In genomic region chr17:75594499-75595283, GRCh38 we compare ENCODE assay signal across 2 cellular contexts.
TF ChIP-seq lines count a peak whose summit lies in the region.

No MANE protein-coding gene starts in this region.

TF ChIP-seq in A549, 52 proteins besides CTCF, POLR2A, EP300 and RAD21:
- TF ChIP-seq FOSL2 (IDR thresholded peaks at IDR 0.05) (no peak), FOSL2 (CRISPR knock-in tag; IDR thresholded peaks at IDR 0.05) (no peak), BCL3 (IDR thresholded peaks at IDR 0.05) (no peak), MAX (IDR thresholded peaks at IDR 0.05) (no peak), PBX3 (IDR thresholded peaks at IDR 0.05) (no peak)
TF ChIP-seq in A549: peak in this region for 0.

TF ChIP-seq in WTC11, 78 proteins besides CTCF, POLR2A, EP300 and RAD21:
- TF ChIP-seq ZNF121 (CRISPR knock-in tag; IDR thresholded peaks at IDR 0.05) = no peak
- TF ChIP-seq ZNF138 (CRISPR knock-in tag; conservative IDR thresholded peaks at IDR 0.05) = no peak
- no peak for TF ChIP-seq TP53 (CRISPR knock-in tag; IDR thresholded peaks at IDR 0.05)
- no peak for TF ChIP-seq NR2C2 (CRISPR knock-in tag; IDR thresholded peaks at IDR 0.05)
- TF ChIP-seq ATF6 (CRISPR knock-in tag; IDR thresholded peaks at IDR 0.05) = no peak
- no peak for TF ChIP-seq SMAD4 (CRISPR knock-in tag; IDR thresholded peaks at IDR 0.05)
- TF ChIP-seq FOXK1 (CRISPR knock-in tag; IDR thresholded peaks at IDR 0.05) = no peak
- TF ChIP-seq AFF4 (CRISPR knock-in tag; IDR thresholded peaks at IDR 0.05; ENCODE audit: borderline replicate concordance) = no peak
- TF ChIP-seq ELF4 (CRISPR knock-in tag; IDR thresholded peaks at IDR 0.05; ENCODE audit: low read depth) = no peak
- TF ChIP-seq ZNF219 (CRISPR knock-in tag; IDR thresholded peaks at IDR 0.05; ENCODE audit: borderline replicate concordance) = no peak
- no peak for TF ChIP-seq FOXJ3 (CRISPR knock-in tag; IDR thresholded peaks at IDR 0.05; ENCODE audit: borderline replicate concordance)
